In the genomic region with DNA sequence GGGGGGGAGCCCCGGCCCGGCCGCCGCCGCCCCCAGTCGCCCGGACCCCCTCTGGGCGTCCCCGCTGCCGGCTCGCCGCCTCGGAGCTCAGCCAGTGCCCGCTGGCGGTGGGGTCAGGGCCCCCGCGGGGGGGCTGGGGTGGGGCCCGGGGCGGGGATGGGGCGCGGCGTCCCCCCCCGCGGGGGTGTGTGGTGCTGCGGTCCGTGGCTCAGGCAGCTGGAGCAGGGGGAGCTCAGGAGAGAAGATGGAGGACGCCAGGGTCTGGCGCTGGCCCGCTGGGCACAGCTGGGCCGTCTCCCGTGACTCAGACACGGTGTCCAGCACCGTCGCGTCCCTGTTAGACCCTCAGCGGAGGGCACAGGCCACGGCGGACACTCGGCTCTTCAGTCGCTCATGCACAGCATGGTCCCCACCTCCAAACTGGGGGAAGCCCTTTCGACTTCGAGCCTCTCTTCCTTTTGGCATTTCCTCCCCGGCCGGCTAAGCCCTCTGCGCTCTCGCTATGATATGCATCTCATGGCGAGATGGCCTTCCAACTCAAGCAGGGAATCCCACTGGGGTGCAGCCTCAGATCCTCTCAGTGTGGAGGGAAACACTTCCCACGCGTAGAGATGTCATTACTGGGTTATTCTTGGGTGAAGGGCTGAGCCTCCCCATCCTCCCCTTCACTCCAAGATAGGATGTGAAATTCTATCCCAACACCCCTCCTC, we compare ENCODE assay signal across 8 cellular contexts. TPM values are rescaled to one million over a fixed set of nuclear protein-coding genes. Genes with fewer than 3 reads are reported as not detected.
A peak's percentile ranks its signal among the peaks of the same experiment; 100 is the strongest.
DNase-seq lines count a peak whose midpoint lies in the region; ATAC-seq and TF ChIP-seq lines count a peak whose summit lies in the region.

No MANE protein-coding gene starts in this region.

- H3K9me3 ChIP-seq in HUES6 (ENCODE audit: control insufficient read depth, insufficient read depth, low read depth, low read length) (no peaks in the 10 kb centered on the region), left ventricle myocardium inferior (replicated peaks) (no peaks in the 10 kb centered on the region)

- no peak for TF ChIP-seq CTCF in left ventricle myocardium inferior (IDR thresholded peaks at IDR 0.05; ENCODE audit: borderline replicate concordance)

- H3K4me1 ChIP-seq in HUES6 (ENCODE audit: control insufficient read depth, insufficient read depth, low read length) (peaks cover 36% of the 10 kb centered on the region), left ventricle myocardium inferior (peaks cover 91% of the 10 kb centered on the region)

- DNase-seq in ELR (ENCODE audit: low read depth) (peak; percentile 85), RPMI8226 (peak; percentile 77), amygdala (lab: John Stamatoyannopoulos, UW) (peak in 48 of 56 donors; percentile 22 to 90 (median 70)), left ventricle myocardium inferior (peak; percentile 82), posterior vena cava (ENCODE audit: low spot score) (peak; percentile 90), amniotic stem cell (lab: John Stamatoyannopoulos, UW) (no peak)

- peak overlapping the region; percentile 96 for H3K9ac ChIP-seq in HUES6 (ENCODE audit: low read length)

- peaks cover 13% of the 10 kb centered on the region; the same call in 1 of the 2 replicates for H3K36me3 ChIP-seq in HUES6 (ENCODE audit: control insufficient read depth, insufficient read depth, low read length)
- H3K36me3 ChIP-seq in left ventricle myocardium inferior, result peaks cover 5% of the 10 kb centered on the region

- peak overlapping the region; percentile 54; the same call in 1 of the 2 replicates for H3K27ac ChIP-seq in HUES6 (ENCODE audit: low read depth, low read length)
- H3K27ac ChIP-seq in left ventricle myocardium inferior (replicated peaks), result peak overlapping the region; percentile 99

- ATAC-seq in GM21515 (IDR thresholded peaks at IDR 0.05; ENCODE audit: unreplicated experiment), result peak; percentile 57

- H3K27me3 ChIP-seq in HUES6 (ENCODE audit: control insufficient read depth, insufficient read depth, low read length) (no peaks in the 10 kb centered on the region), left ventricle myocardium inferior (ENCODE audit: low read depth) (no peaks in the 10 kb centered on the region)

- intact Hi-C loops in left ventricle myocardium inferior (cut with micrococcal nuclease) (no loop called here), posterior vena cava (cut with DNase I) (loop anchor here in 1 of 2 donors (5.0 kb wide), 1 partner anchor 36 kb away; no protein-coding TSS in a partner anchor)

- H3K4me3 ChIP-seq in HUES6 (ENCODE audit: low read depth, low read length) (peak overlapping the region; percentile 78), left ventricle myocardium inferior (peak overlapping the region; percentile 89)

RNA-seq across cellular contexts. Expression of gene VEZF1, which starts 0.4 kb away (rescaled TPM):
- total RNA-seq in left ventricle myocardium inferior, result 77.2 TPM
- 10 to 100 TPM; 56.1 to 61.8 TPM for total RNA-seq in posterior vena cava

RNA-seq across cellular contexts. Expression of gene SRSF1, which starts 18.6 kb away (rescaled TPM):
- 92.4 TPM for total RNA-seq in left ventricle myocardium inferior
- 100 to 1,000 TPM; 120 to 152 TPM for total RNA-seq in posterior vena cava

RNA-seq across cellular contexts. Expression of gene CUEDC1, which starts 33.2 kb away (rescaled TPM):
- total RNA-seq in left ventricle myocardium inferior, result 43.2 TPM
- 10 to 100 TPM; 42.3 to 43.6 TPM for total RNA-seq in posterior vena cava
